In the genomic region with DNA sequence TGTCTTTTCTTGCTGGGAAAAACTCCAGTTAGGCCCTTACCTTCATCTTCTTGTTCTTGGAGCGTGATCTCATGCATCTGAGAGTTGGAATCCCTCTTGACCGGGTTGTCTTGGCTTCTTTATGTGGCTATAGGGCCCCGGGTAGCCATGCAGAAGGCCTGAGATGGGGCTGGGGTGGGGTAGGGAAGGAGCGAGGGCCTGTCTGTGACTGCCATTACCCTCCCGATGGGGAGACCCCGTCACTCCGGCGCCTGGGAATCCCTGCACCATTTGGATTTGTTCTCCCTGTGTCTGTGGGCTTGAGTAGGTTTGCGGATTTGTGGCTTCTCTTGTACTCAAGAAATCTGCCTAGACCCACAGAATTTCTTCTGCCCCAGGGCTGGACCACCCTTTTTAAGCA, we compare ENCODE assay signal across 18 cellular contexts. TPM values are rescaled to one million over a fixed set of nuclear protein-coding genes. Genes with fewer than 3 reads are reported as not detected.
DNase-seq lines count a peak whose midpoint lies in the region; ATAC-seq and TF ChIP-seq lines count a peak whose summit lies in the region.
"Had no signal": no experiment of that assay in that cellular context is flagged by ENCODE, and none has a peak within 500 bp of the region (broad histone marks: within the 10 kb centered on the region; RNA-seq: fewer than 3 reads in every experiment).

No MANE protein-coding gene starts in this region.

- H3K27me3 Mint-ChIP-seq in MCF 10A (ENCODE audit: insufficient read depth, unreplicated experiment) (no peaks in the 10 kb centered on the region), endothelial cell (ENCODE audit: unreplicated experiment) (peaks cover 2% of the 10 kb centered on the region)

- no peak overlapping the region for H3K4me2 ChIP-seq in neuronal stem cell (ENCODE audit: insufficient read depth, low read length, poor library complexity, severe bottlenecking)
- H3K4me2 ChIP-seq: A549 had no signal

- H3K36me3 ChIP-seq in breast epithelium (no peaks in the 10 kb centered on the region), neuronal stem cell (replicated peaks in 1 of 2; ENCODE audit: control insufficient read depth in 2 of 2, insufficient read depth in 2 of 2, low read length in 2 of 2) (no peaks in the 10 kb centered on the region), right lobe of liver (no peaks in the 10 kb centered on the region)

- H3K27ac Mint-ChIP-seq in MCF 10A (ENCODE audit: low read depth, unreplicated experiment) (peak overlapping the region; percentile 71), endothelial cell (ENCODE audit: unreplicated experiment) (no peak overlapping the region)

- no peaks in the 10 kb centered on the region for H3K4me1 ChIP-seq in breast epithelium
- peaks cover 17 to 18% of the 10 kb centered on the region in 2 donors for H3K4me1 ChIP-seq in neuronal stem cell (ENCODE audit: control insufficient read depth in 2 of 2, insufficient read depth in 1 of 2, low read depth in 1 of 2, low read length in 2 of 2)
- peaks cover 0 to 12% (median 0%) of the 10 kb centered on the region in 4 donors for H3K4me1 ChIP-seq in right lobe of liver
- H3K4me1 ChIP-seq: A549 had no signal

- H2BK5ac ChIP-seq in neuronal stem cell (ENCODE audit: low read length): no peak overlapping the region

- H4K8ac ChIP-seq in neuronal stem cell (ENCODE audit: low read depth, low read length): no peak overlapping the region

- TF ChIP-seq POLR2A in breast epithelium (IDR thresholded peaks at IDR 0.05): no peak
- no peak for TF ChIP-seq POLR2A in right lobe of liver (IDR thresholded peaks at IDR 0.05)

- H3K18ac ChIP-seq in neuronal stem cell (ENCODE audit: low read length): no peak overlapping the region

- POLR2A ChIA-PET in MCF 10A (lab: Yijun Ruan, JAX): no interaction called here

- H3K4me1 Mint-ChIP-seq in MCF 10A (ENCODE audit: insufficient read depth, unreplicated experiment) (peaks cover 13% of the 10 kb centered on the region), endothelial cell (ENCODE audit: unreplicated experiment) (peaks cover 12% of the 10 kb centered on the region)
- H3K4me1 Mint-ChIP-seq: CD4-positive, alpha-beta memory T cell had no signal

- H3K4ac ChIP-seq in neuronal stem cell (ENCODE audit: low read length): no peak overlapping the region

- no peak overlapping the region for H2BK12ac ChIP-seq in neuronal stem cell (ENCODE audit: low read length)

- H3K27me3 ChIP-seq in breast epithelium (no peaks in the 10 kb centered on the region), neuronal stem cell (ENCODE audit: control insufficient read depth in 3 of 3, insufficient read depth in 3 of 3, low read depth in 1 of 3, low read length in 3 of 3) (no peaks in the 10 kb centered on the region), right lobe of liver (no peaks in the 10 kb centered on the region)

- CTCF ChIA-PET in MCF 10A (lab: Yijun Ruan, JAX): interaction anchor here (2.3 to 2.9 kb wide), 2 partner anchors 20 to 169 kb away, joined by 8 to 11 read pairs; no protein-coding TSS in a partner anchor

- H3K9me3 ChIP-seq in breast epithelium: no peaks in the 10 kb centered on the region
- H3K9me3 ChIP-seq in neuronal stem cell (replicated peaks in 1 of 2; ENCODE audit: control insufficient read depth in 2 of 2, insufficient read depth in 1 of 2, low read depth in 1 of 2, low read length in 2 of 2): no peaks in the 10 kb centered on the region
- no peaks in the 10 kb centered on the region for H3K9me3 ChIP-seq in right lobe of liver
- H3K9me3 ChIP-seq: A549 had no signal

- WGBS in neuronal stem cell (ENCODE audit: extremely low coverage in 2 of 2, insufficient read length in 2 of 2, insufficient replicate concordance in 1 of 2), 2 donors: no CpG with 5 or more reads among the region's 9 CpGs
- WGBS in right lobe of liver (ENCODE audit: insufficient coverage, low coverage, low lambda C conversion rate, missing lambda C conversion rate): 89% methylated on average over 3 of the region's 9 CpGs

- H2BK120ac ChIP-seq in neuronal stem cell (ENCODE audit: low read depth, low read length): no peak overlapping the region

- no peak overlapping the region for H3K4me3 Mint-ChIP-seq in MCF 10A (ENCODE audit: unreplicated experiment)
- peak overlapping the region; percentile 7 for H3K4me3 Mint-ChIP-seq in endothelial cell (ENCODE audit: unreplicated experiment)
- H3K4me3 Mint-ChIP-seq: CD4-positive, alpha-beta memory T cell; H9 had no signal

- TF ChIP-seq CTCF in MCF 10A (IDR thresholded peaks at IDR 0.05; ENCODE audit: unreplicated experiment) (no peak), breast epithelium (IDR thresholded peaks at IDR 0.05) (no peak), endothelial cell (IDR thresholded peaks at IDR 0.05; ENCODE audit: unreplicated experiment) (no peak), right lobe of liver (IDR thresholded peaks at IDR 0.05) (no peak)

- ATAC-seq in right lobe of liver (no peak), HG02798 (IDR thresholded peaks at IDR 0.05; ENCODE audit: poor library complexity, unreplicated experiment) (no peak), HG03439 (IDR thresholded peaks at IDR 0.05; ENCODE audit: unreplicated experiment) (no peak)

- H4K91ac ChIP-seq in neuronal stem cell (ENCODE audit: low read depth, low read length, poor library complexity): no peak overlapping the region

- H2AFZ ChIP-seq in neuronal stem cell (ENCODE audit: low read length): peak overlapping the region; percentile 48

- no peak overlapping the region for H3K23ac ChIP-seq in neuronal stem cell (ENCODE audit: low read depth, low read length, poor library complexity)

- no peak overlapping the region for H2AK5ac ChIP-seq in neuronal stem cell (ENCODE audit: low read depth, low read length)

- H2BK15ac ChIP-seq in neuronal stem cell (ENCODE audit: low read length): no peak overlapping the region

- no peaks in the 10 kb centered on the region for H3K9me3 Mint-ChIP-seq in MCF 10A (ENCODE audit: unreplicated experiment)
- H3K9me3 Mint-ChIP-seq in endothelial cell (ENCODE audit: unreplicated experiment): no peaks in the 10 kb centered on the region
- H3K9me3 Mint-ChIP-seq: CD4-positive, alpha-beta memory T cell; H9 had no signal

- H3K9ac ChIP-seq in neuronal stem cell (ENCODE audit: low read depth, low read length, poor library complexity): no peak overlapping the region

- H3K79me1 ChIP-seq in neuronal stem cell (ENCODE audit: low read depth, low read length): no peaks in the 10 kb centered on the region

- H3K14ac ChIP-seq in neuronal stem cell (ENCODE audit: low read length): no peak overlapping the region

- no TSS peak for BruUV-seq in MCF 10A (replicated peaks; lab: Mats Ljungman, UMichigan)

- H3K27ac ChIP-seq in breast epithelium (no peak overlapping the region), neuronal stem cell (replicated peaks; ENCODE audit: low read length) (no peak overlapping the region), right lobe of liver (no peak overlapping the region)
- H3K27ac ChIP-seq: 22Rv1, A549, C4-2B had no signal

- intact Hi-C loops in MCF 10A (cut with micrococcal nuclease): loop anchor here (10.0 kb wide), 1 partner anchor 91 kb away; a partner anchor contains a TSS
- intact Hi-C loops in breast epithelium (cut with DNase I; ENCODE audit: low total_unique reads): loop anchor here (2.0 kb wide), 1 partner anchor 47 kb away; no protein-coding TSS in a partner anchor
- intact Hi-C loops in right lobe of liver (cut with DNase I): no loop called here

- H3K4me3 ChIP-seq in breast epithelium (no peak overlapping the region), neuronal stem cell (ENCODE audit: low read length in 2 of 2) (no peak overlapping the region), right lobe of liver (no peak overlapping the region)
- H3K4me3 ChIP-seq: A549 had no signal

- H3K36me3 Mint-ChIP-seq in MCF 10A (ENCODE audit: insufficient read depth, unreplicated experiment) (no peaks in the 10 kb centered on the region), endothelial cell (ENCODE audit: low read depth, unreplicated experiment) (no peaks in the 10 kb centered on the region)
- H3K36me3 Mint-ChIP-seq: CD4-positive, alpha-beta memory T cell had no signal

- DNase-seq in MCF 10A (ENCODE audit: unreplicated experiment) (no peak), breast epithelium (ENCODE audit: low spot score in 2 of 2) (no peak), endothelial cell (ENCODE audit: low spot score) (no peak), neuronal stem cell (ENCODE audit: low spot score) (no peak), right lobe of liver (no peak)
- DNase-seq: AML-193; CD4-positive, alpha-beta memory T cell; DMS79 treated with DMSO at 0.1 percent for 48 hours; GF-D8; GOT3; H9; IMR-90 had no signal

RNA-seq across cellular contexts. Expression of a gene that starts 18.8 kb away (rescaled TPM):
- total RNA-seq in MCF 10A (2022): not detected in 2 replicates
- not detected for total RNA-seq in breast epithelium
- total RNA-seq in endothelial cell (ENCODE audit: unreplicated experiment): 0.95 TPM
- polyA plus RNA-seq in neuronal stem cell (2013, experiment 1 of 2): not detected
- polyA plus RNA-seq in neuronal stem cell (2013, experiment 2 of 2): 0.03 TPM
- not detected for total RNA-seq in right lobe of liver
- total RNA-seq: H9, IMR-90 had no signal
- polyA plus RNA-seq: A549; BJ; CD4-positive, alpha-beta memory T cell; IMR-90 had no signal

RNA-seq across cellular contexts. Expression of a gene that starts 32.5 kb away (rescaled TPM):
- not detected in 2 replicates for total RNA-seq in MCF 10A (2022)
- not detected for total RNA-seq in breast epithelium
- total RNA-seq in endothelial cell (ENCODE audit: unreplicated experiment): not detected
- not detected for polyA plus RNA-seq in neuronal stem cell (2013, experiment 1 of 2)
- not detected for polyA plus RNA-seq in neuronal stem cell (2013, experiment 2 of 2)
- total RNA-seq in right lobe of liver: not detected
- total RNA-seq: CD4-positive, alpha-beta memory T cell; H9; IMR-90 had no signal
- polyA plus RNA-seq: A549; BJ; CD4-positive, alpha-beta memory T cell; IMR-90 had no signal

Comparison
In these comparisons a context has a peak if more than half of its experiments do, and no peak if none do; other contexts are left out.
1. intact Hi-C loops: an anchor here in MCF 10A (10.0 kb wide) and breast epithelium (2.0 kb wide); none called in right lobe of liver.